ENCODE assay signal across 13 cellular contexts in genomic region chr10:17214486-17214885, GRCh38. TPM values are rescaled to one million over a fixed set of nuclear protein-coding genes. Genes with fewer than 3 reads are reported as not detected.
DNase-seq lines count a peak whose midpoint lies in the region; ATAC-seq, FAIRE-seq and TF ChIP-seq lines count a peak whose summit lies in the region.
"Had no signal": no experiment of that assay in that cellular context is flagged by ENCODE, and none has a peak within 500 bp of the region (broad histone marks: within the 10 kb centered on the region; RNA-seq: fewer than 3 reads in every experiment).

No MANE protein-coding gene starts in this region.

- no peak for FAIRE-seq in H1 (lab: Jason Lieb, UNC)

- no peak overlapping the region for H2BK5ac ChIP-seq in H1 (ENCODE audit: low read depth, low read length)

- TF ChIP-seq EP300 in H1 (IDR thresholded peaks at IDR 0.05; ENCODE audit: borderline replicate concordance in 1 of 2, low read depth in 2 of 2, low read length in 2 of 2): no peak

- H3K14ac ChIP-seq in H1 (ENCODE audit: insufficient read length): no peak overlapping the region

- no peaks in the 10 kb centered on the region for H3K79me1 ChIP-seq in H1 (ENCODE audit: low read depth, low read length)

- TF ChIP-seq RAD21 in H1 (IDR thresholded peaks at IDR 0.05 in 1 of 2, conservative IDR thresholded peaks at IDR 0.05 in 1 of 2; ENCODE audit: low read depth in 2 of 2, low read length in 2 of 2): no peak

- H3K23ac ChIP-seq in H1 (ENCODE audit: insufficient read length): no peak overlapping the region

- H3K4me2 ChIP-seq in H1 (ENCODE audit: insufficient read depth in 1 of 2, low read depth in 2 of 2, low read length in 2 of 2): no peak overlapping the region

- no peaks in the 10 kb centered on the region for H3K23me2 ChIP-seq in H1 (ENCODE audit: low read depth, low read length)

- no peak overlapping the region for H3K9ac ChIP-seq in H1 (replicated peaks in 1 of 4; ENCODE audit: extremely low read depth in 1 of 4, low read depth in 3 of 4, low read length in 3 of 4)

- H3K36me3 Mint-ChIP-seq in activated naive CD8-positive, alpha-beta T cell treated with anti-CD3 and anti-CD28 coated beads, Interleukin-2, amount 10 ng/mL, durations not matched to agents 7 days and 5 days: peaks cover 17% of the 10 kb centered on the region
- H3K36me3 Mint-ChIP-seq in activated naive CD8-positive, alpha-beta T cell treated with anti-CD3 and anti-CD28 coated beads for 36 hours: peaks cover 21% of the 10 kb centered on the region
- H3K36me3 Mint-ChIP-seq in nephron (ENCODE audit: low read depth): no peaks in the 10 kb centered on the region
- peaks cover 3% of the 10 kb centered on the region for H3K36me3 Mint-ChIP-seq in activated CD4-positive, alpha-beta memory T cell treated with anti-CD3 and anti-CD28 coated beads for 36 hours
- peaks cover 47% of the 10 kb centered on the region for H3K36me3 Mint-ChIP-seq in activated CD4-positive, alpha-beta memory T cell treated with anti-CD3 and anti-CD28 coated beads, Interleukin-2, amount 10 ng/mL, durations not matched to agents 7 days and 5 days (ENCODE audit: low read depth)
- H3K36me3 Mint-ChIP-seq: stimulated activated naive B cell treated with anti-CD40 and anti-IgM and Interleukin-4, amounts not matched to agents 10 μg/mL and 1 μg/mL and 100 μg/mL, for 72 hours had no signal

- no peaks in the 10 kb centered on the region for H3K9me3 ChIP-seq in H1 (ENCODE audit: insufficient read depth in 2 of 2, low read depth in 1 of 2, low read length in 1 of 2)

- CTCF ChIA-PET in H1 (lab: Charles Lee; ENCODE audit: partially characterized antibody): interaction anchor here (1.1 kb wide), 1 partner anchor 15 kb away, joined by 3 read pairs; no protein-coding TSS in a partner anchor
- CTCF ChIA-PET in activated CD4-positive, alpha-beta memory T cell treated with anti-CD3 and anti-CD28 coated beads for 36 hours (lab: Charles Lee): interaction anchor here (2.2 kb wide), 1 partner anchor 16 kb away, joined by 14 read pairs; no protein-coding TSS in a partner anchor
- CTCF ChIA-PET in activated CD4-positive, alpha-beta memory T cell treated with anti-CD3 and anti-CD28 coated beads, Interleukin-2, amount 10 ng/mL, durations not matched to agents 7 days and 5 days (lab: Charles Lee): interaction anchor here (1.1 to 2.3 kb wide), 2 partner anchors 14 to 33 kb away, joined by 3 to 9 read pairs; partner anchors contain the start of gene TRDMT1

- no peak overlapping the region for H3K56ac ChIP-seq in H1 (replicated peaks; ENCODE audit: insufficient read length, low read depth, low read length)

- H3K4ac ChIP-seq in H1 (replicated peaks; ENCODE audit: insufficient read length, low read depth, low read length): no peak overlapping the region

- TF ChIP-seq CTCF in H1 (IDR thresholded peaks at IDR 0.05; ENCODE audit: control extremely low read depth in 1 of 3, insufficient read depth in 1 of 3, low read depth in 1 of 3, low read length in 3 of 3): no peak
- TF ChIP-seq CTCF in nephron (IDR thresholded peaks at IDR 0.05; ENCODE audit: unreplicated experiment in 3 of 3): no peak

- H3K36me3 ChIP-seq in H1 (ENCODE audit: control insufficient read depth in 2 of 4, insufficient read depth in 4 of 4, low read length in 3 of 4): no peaks in the 10 kb centered on the region
- H3K36me3 ChIP-seq: cardiac muscle cell had no signal

- H2BK12ac ChIP-seq in H1 (ENCODE audit: low read depth, low read length): no peak overlapping the region

- no peak overlapping the region for H4K8ac ChIP-seq in H1 (ENCODE audit: extremely low read depth, insufficient read depth, low read length)

- no peaks in the 10 kb centered on the region for H4K20me1 ChIP-seq in H1 (replicated peaks in 1 of 2; ENCODE audit: control insufficient read depth in 1 of 2, insufficient read depth in 2 of 2, low read length in 2 of 2)

- H3K9me3 Mint-ChIP-seq in activated naive CD8-positive, alpha-beta T cell treated with anti-CD3 and anti-CD28 coated beads, Interleukin-2, amount 10 ng/mL, durations not matched to agents 7 days and 5 days: no peaks in the 10 kb centered on the region
- H3K9me3 Mint-ChIP-seq in activated naive CD8-positive, alpha-beta T cell treated with anti-CD3 and anti-CD28 coated beads for 36 hours: peaks cover 1% of the 10 kb centered on the region
- no peaks in the 10 kb centered on the region for H3K9me3 Mint-ChIP-seq in nephron
- H3K9me3 Mint-ChIP-seq in activated CD4-positive, alpha-beta memory T cell treated with anti-CD3 and anti-CD28 coated beads for 36 hours: no peaks in the 10 kb centered on the region
- H3K9me3 Mint-ChIP-seq in activated CD4-positive, alpha-beta memory T cell treated with anti-CD3 and anti-CD28 coated beads, Interleukin-2, amount 10 ng/mL, durations not matched to agents 7 days and 5 days: peaks cover 2% of the 10 kb centered on the region
- H3K9me3 Mint-ChIP-seq: stimulated activated naive B cell treated with anti-CD40 and anti-IgM and Interleukin-4, amounts not matched to agents 10 μg/mL and 1 μg/mL and 100 μg/mL, for 72 hours; T-cell had no signal

- H2AK5ac ChIP-seq in H1 (ENCODE audit: low read depth, low read length): no peak overlapping the region

- no peak overlapping the region for H3K18ac ChIP-seq in H1 (ENCODE audit: extremely low read depth, low read length)

- H3K4me3 ChIP-seq in H1 (ENCODE audit: extremely low read depth in 1 of 4, insufficient read depth in 2 of 4, low read depth in 3 of 4, low read length in 4 of 4): no peak overlapping the region
- H3K4me3 ChIP-seq: cardiac muscle cell had no signal

- intact Hi-C loops in activated CD4-positive, alpha-beta memory T cell treated with anti-CD3 and anti-CD28 coated beads for 36 hours (cut with micrococcal nuclease): no loop called here

- no peak overlapping the region for H3K27ac Mint-ChIP-seq in activated naive CD8-positive, alpha-beta T cell treated with anti-CD3 and anti-CD28 coated beads, Interleukin-2, amount 10 ng/mL, durations not matched to agents 7 days and 5 days
- no peak overlapping the region for H3K27ac Mint-ChIP-seq in activated naive CD8-positive, alpha-beta T cell treated with anti-CD3 and anti-CD28 coated beads for 36 hours
- H3K27ac Mint-ChIP-seq in nephron: peak overlapping the region; percentile 66 to 94 (median 84)
- no peak overlapping the region for H3K27ac Mint-ChIP-seq in activated CD4-positive, alpha-beta memory T cell treated with anti-CD3 and anti-CD28 coated beads for 36 hours
- no peak overlapping the region for H3K27ac Mint-ChIP-seq in activated CD4-positive, alpha-beta memory T cell treated with anti-CD3 and anti-CD28 coated beads, Interleukin-2, amount 10 ng/mL, durations not matched to agents 7 days and 5 days
- H3K27ac Mint-ChIP-seq: stimulated activated naive B cell treated with anti-CD40 and anti-IgM and Interleukin-4, amounts not matched to agents 10 μg/mL and 1 μg/mL and 100 μg/mL, for 72 hours; T-cell had no signal

- ATAC-seq in activated naive CD8-positive, alpha-beta T cell treated with anti-CD3 and anti-CD28 coated beads, Interleukin-2, amount 10 ng/mL, durations not matched to agents 7 days and 5 days (ENCODE audit: low read depth): no peak
- ATAC-seq: stimulated activated naive B cell treated with anti-CD40 and anti-IgM and Interleukin-4, amounts not matched to agents 10 μg/mL and 1 μg/mL and 100 μg/mL, for 72 hours; T-cell had no signal

- no peak for DNase-seq in activated naive CD8-positive, alpha-beta T cell treated with anti-CD3 and anti-CD28 coated beads, Interleukin-2, amount 10 ng/mL, durations not matched to agents 7 days and 5 days
- DNase-seq in activated naive CD8-positive, alpha-beta T cell treated with anti-CD3 and anti-CD28 coated beads for 36 hours: no peak
- DNase-seq in H1 (ENCODE audit: low read depth in 1 of 2, low spot score in 2 of 2) (no peak), DMS153 (lab: John Stamatoyannopoulos, UW) (no peak)
- no peak for DNase-seq in activated CD4-positive, alpha-beta memory T cell treated with anti-CD3 and anti-CD28 coated beads for 36 hours
- no peak for DNase-seq in activated CD4-positive, alpha-beta memory T cell treated with anti-CD3 and anti-CD28 coated beads, Interleukin-2, amount 10 ng/mL, durations not matched to agents 7 days and 5 days
- DNase-seq in activated CD8-positive, alpha-beta memory T cell treated with anti-CD3 and anti-CD28 coated beads for 24 hours: no peak
- DNase-seq: head of caudate nucleus; stimulated activated CD4-positive, alpha-beta T cell treated with anti-CD3 and anti-CD28 coated beads, Interleukin-15, amount 100 ng/mL, for 24 hours; stimulated activated naive B cell treated with anti-CD40 and anti-IgM and Interleukin-4, amounts not matched to agents 10 μg/mL and 1 μg/mL and 100 μg/mL, for 72 hours; T-cell had no signal

- no peaks in the 10 kb centered on the region for H3K27me3 ChIP-seq in H1 (replicated peaks in 1 of 4; ENCODE audit: control insufficient read depth in 3 of 4, extremely low read depth in 1 of 4, insufficient read depth in 3 of 4, low read length in 3 of 4)
- H3K27me3 ChIP-seq: cardiac muscle cell had no signal

- peak overlapping the region; percentile 20 for H3K4me3 Mint-ChIP-seq in activated naive CD8-positive, alpha-beta T cell treated with anti-CD3 and anti-CD28 coated beads, Interleukin-2, amount 10 ng/mL, durations not matched to agents 7 days and 5 days
- no peak overlapping the region for H3K4me3 Mint-ChIP-seq in activated naive CD8-positive, alpha-beta T cell treated with anti-CD3 and anti-CD28 coated beads for 36 hours
- H3K4me3 Mint-ChIP-seq in nephron: no peak overlapping the region
- H3K4me3 Mint-ChIP-seq in activated CD4-positive, alpha-beta memory T cell treated with anti-CD3 and anti-CD28 coated beads for 36 hours: no peak overlapping the region
- no peak overlapping the region for H3K4me3 Mint-ChIP-seq in activated CD4-positive, alpha-beta memory T cell treated with anti-CD3 and anti-CD28 coated beads, Interleukin-2, amount 10 ng/mL, durations not matched to agents 7 days and 5 days
- H3K4me3 Mint-ChIP-seq: stimulated activated naive B cell treated with anti-CD40 and anti-IgM and Interleukin-4, amounts not matched to agents 10 μg/mL and 1 μg/mL and 100 μg/mL, for 72 hours; T-cell had no signal

- H3K4me1 Mint-ChIP-seq in activated naive CD8-positive, alpha-beta T cell treated with anti-CD3 and anti-CD28 coated beads, Interleukin-2, amount 10 ng/mL, durations not matched to agents 7 days and 5 days: peaks cover 34% of the 10 kb centered on the region
- peaks cover 34% of the 10 kb centered on the region for H3K4me1 Mint-ChIP-seq in activated naive CD8-positive, alpha-beta T cell treated with anti-CD3 and anti-CD28 coated beads for 36 hours
- peaks cover 47% of the 10 kb centered on the region for H3K4me1 Mint-ChIP-seq in nephron
- peaks cover 39% of the 10 kb centered on the region for H3K4me1 Mint-ChIP-seq in activated CD4-positive, alpha-beta memory T cell treated with anti-CD3 and anti-CD28 coated beads for 36 hours (ENCODE audit: low read depth)
- peaks cover 55% of the 10 kb centered on the region for H3K4me1 Mint-ChIP-seq in activated CD4-positive, alpha-beta memory T cell treated with anti-CD3 and anti-CD28 coated beads, Interleukin-2, amount 10 ng/mL, durations not matched to agents 7 days and 5 days

- no peaks in the 10 kb centered on the region for H3K27me3 Mint-ChIP-seq in activated naive CD8-positive, alpha-beta T cell treated with anti-CD3 and anti-CD28 coated beads, Interleukin-2, amount 10 ng/mL, durations not matched to agents 7 days and 5 days
- H3K27me3 Mint-ChIP-seq in activated naive CD8-positive, alpha-beta T cell treated with anti-CD3 and anti-CD28 coated beads for 36 hours: no peaks in the 10 kb centered on the region
- H3K27me3 Mint-ChIP-seq in nephron (ENCODE audit: low read depth): no peaks in the 10 kb centered on the region
- no peaks in the 10 kb centered on the region for H3K27me3 Mint-ChIP-seq in activated CD4-positive, alpha-beta memory T cell treated with anti-CD3 and anti-CD28 coated beads for 36 hours
- H3K27me3 Mint-ChIP-seq in activated CD4-positive, alpha-beta memory T cell treated with anti-CD3 and anti-CD28 coated beads, Interleukin-2, amount 10 ng/mL, durations not matched to agents 7 days and 5 days: no peaks in the 10 kb centered on the region
- H3K27me3 Mint-ChIP-seq: stimulated activated naive B cell treated with anti-CD40 and anti-IgM and Interleukin-4, amounts not matched to agents 10 μg/mL and 1 μg/mL and 100 μg/mL, for 72 hours; T-cell had no signal

- H4K91ac ChIP-seq in H1 (replicated peaks; ENCODE audit: insufficient read length, low read length): no peak overlapping the region

- TF ChIP-seq POLR2A in H1 (IDR thresholded peaks at IDR 0.05; ENCODE audit: control extremely low read depth in 1 of 2, low read depth in 2 of 2, low read length in 2 of 2): no peak

- no peak overlapping the region for H4K5ac ChIP-seq in H1 (ENCODE audit: insufficient read length, low read depth, low read length)

- no peak overlapping the region for H2BK120ac ChIP-seq in H1 (replicated peaks; ENCODE audit: low read depth, low read length)

- H3K27ac ChIP-seq in H1 (ENCODE audit: low read depth, low read length): no peak overlapping the region; the same call in 1 of the 2 replicates
- H3K27ac ChIP-seq: cardiac muscle cell had no signal

- POLR2A ChIA-PET in activated naive CD8-positive, alpha-beta T cell treated with anti-CD3 and anti-CD28 coated beads, Interleukin-2, amount 10 ng/mL, durations not matched to agents 7 days and 5 days (lab: Charles Lee): interaction anchor here (1.9 to 5.1 kb wide), 2 partner anchors 13 to 14 kb away, joined by 9 to 50 read pairs; partner anchors contain the start of genes TRDMT1 and VIM
- POLR2A ChIA-PET in H1 (lab: Charles Lee; ENCODE audit: partially characterized antibody): interaction anchor here (1.0 to 1.3 kb wide), 2 partner anchors 13 kb away, joined by 7 to 11 read pairs; partner anchors contain the start of genes TRDMT1 and VIM
- POLR2A ChIA-PET in activated CD4-positive, alpha-beta memory T cell treated with anti-CD3 and anti-CD28 coated beads for 36 hours (lab: Charles Lee): interaction anchor here (1.2 kb wide), 1 partner anchor 14 kb away, joined by 6 read pairs; the partner anchor contains the start of gene TRDMT1
- POLR2A ChIA-PET in activated CD4-positive, alpha-beta memory T cell treated with anti-CD3 and anti-CD28 coated beads, Interleukin-2, amount 10 ng/mL, durations not matched to agents 7 days and 5 days (lab: Charles Lee): interaction anchor here (4.4 kb wide), 1 partner anchor 14 kb away, joined by 65 read pairs; the partner anchor contains the start of gene VIM

- H2BK20ac ChIP-seq in H1 (ENCODE audit: low read length): no peak overlapping the region

- H2AFZ ChIP-seq in H1 (ENCODE audit: low read length): 0 out of 2 replicates have a peak overlapping the region, but pooled peaks have one; percentile 24

- no peaks in the 10 kb centered on the region for H3K79me2 ChIP-seq in H1 (ENCODE audit: control insufficient read depth in 1 of 2, insufficient read depth in 2 of 2, low read length in 2 of 2)

- 62% methylated on average over 4 of the region's 4 CpGs; no CpG with 5 or more reads in 1 of the 2 experiments for WGBS in H1 (ENCODE audit: extremely low coverage in 1 of 2, insufficient coverage in 1 of 2, insufficient read length in 1 of 2, insufficient replicate concordance in 2 of 2, low coverage in 1 of 2, low lambda C conversion rate in 2 of 2, missing lambda C conversion rate in 1 of 2), 2 experiments

- peaks cover 0 to 9% (median 7%) of the 10 kb centered on the region in 4 experiments; a peak in 4 of 7 replicates for H3K4me1 ChIP-seq in H1 (replicated peaks in 1 of 4; ENCODE audit: control insufficient read depth in 3 of 4, insufficient read depth in 4 of 4, low read length in 3 of 4)

- no peak overlapping the region for H2BK15ac ChIP-seq in H1 (ENCODE audit: low read length)

RNA-seq across cellular contexts. Expression of gene TRDMT1, which starts 13.0 kb away (rescaled TPM):
- total RNA-seq in activated naive CD8-positive, alpha-beta T cell treated with anti-CD3 and anti-CD28 coated beads, Interleukin-2, amount 10 ng/mL, durations not matched to agents 7 days and 5 days: 10 to 100 TPM; 15.3 to 17.1 TPM
- 1 to 10 TPM; 9.5 to 9.6 TPM for total RNA-seq in activated naive CD8-positive, alpha-beta T cell treated with anti-CD3 and anti-CD28 coated beads for 36 hours
- total RNA-seq in H1 (2021; fragmentation: NEBNext Ultra II Directional; extraction: Animal tissue kit (Norgen Biotek cat#: 25700)): 20.2 and 21.4 TPM in 2 replicates
- 6.3 and 7.4 TPM in 2 replicates for polyA plus RNA-seq in H1 (2011; rRNA removed)
- 10.0 TPM for polyA plus RNA-seq in H1 (2011; cell fraction: cytosol; rRNA removed)
- polyA plus RNA-seq in H1 (2011; cell fraction: nucleus; rRNA removed): 9.9 TPM
- polyA plus RNA-seq in H1 (2012, experiment 1 of 2): 8.6 to 12.7 TPM (median 9.8 TPM) in 4 replicates
- polyA plus RNA-seq in H1 (2012, experiment 2 of 2): 0.88 TPM
- 9.0 TPM for polyA plus RNA-seq in H1 (2013, experiment 1 of 2)
- polyA plus RNA-seq in H1 (2013, experiment 2 of 2): 10.2 TPM
- polyA minus RNA-seq in H1 (2011; rRNA and poly(A)+ RNA removed): 22.7 and 27.0 TPM in 2 replicates
- polyA minus RNA-seq in H1 (2011; cell fraction: cytosol; rRNA and poly(A)+ RNA removed): 16.4 TPM
- 57.7 TPM for polyA minus RNA-seq in H1 (2011; cell fraction: nucleus; rRNA and poly(A)+ RNA removed)
- total RNA-seq in activated CD4-positive, alpha-beta memory T cell treated with anti-CD3 and anti-CD28 coated beads for 36 hours: 1 to 10 TPM; 5.0 to 5.8 TPM
- total RNA-seq in activated CD4-positive, alpha-beta memory T cell treated with anti-CD3 and anti-CD28 coated beads, Interleukin-2, amount 10 ng/mL, durations not matched to agents 7 days and 5 days: 10 to 100 TPM; 12.3 to 12.7 TPM

RNA-seq across cellular contexts. Expression of gene VIM, which starts 13.6 kb away (rescaled TPM):
- total RNA-seq in activated naive CD8-positive, alpha-beta T cell treated with anti-CD3 and anti-CD28 coated beads, Interleukin-2, amount 10 ng/mL, durations not matched to agents 7 days and 5 days: 1,000 to 10,000 TPM; 1,681 to 1,738 TPM
- total RNA-seq in activated naive CD8-positive, alpha-beta T cell treated with anti-CD3 and anti-CD28 coated beads for 36 hours: 100 to 1,000 TPM; 657 TPM
- 372 and 377 TPM in 2 replicates for total RNA-seq in H1 (2021; fragmentation: NEBNext Ultra II Directional; extraction: Animal tissue kit (Norgen Biotek cat#: 25700))
- polyA plus RNA-seq in H1 (2011; rRNA removed): 347 and 482 TPM in 2 replicates
- 194 TPM for polyA plus RNA-seq in H1 (2011; cell fraction: cytosol; rRNA removed)
- 278 TPM for polyA plus RNA-seq in H1 (2011; cell fraction: nucleus; rRNA removed)
- polyA plus RNA-seq in H1 (2012, experiment 1 of 2): 338 to 470 TPM (median 346 TPM) in 4 replicates
- polyA plus RNA-seq in H1 (2012, experiment 2 of 2): 463 TPM
- 166 TPM for polyA plus RNA-seq in H1 (2013, experiment 1 of 2)
- polyA plus RNA-seq in H1 (2013, experiment 2 of 2): 164 TPM
- polyA minus RNA-seq in H1 (2011; rRNA and poly(A)+ RNA removed): 278 and 312 TPM in 2 replicates
- 216 TPM for polyA minus RNA-seq in H1 (2011; cell fraction: cytosol; rRNA and poly(A)+ RNA removed)
- polyA minus RNA-seq in H1 (2011; cell fraction: nucleus; rRNA and poly(A)+ RNA removed): 153 TPM
- 100 to 1,000 TPM; 515 to 525 TPM for total RNA-seq in activated CD4-positive, alpha-beta memory T cell treated with anti-CD3 and anti-CD28 coated beads for 36 hours
- 1,000 to 10,000 TPM; 2,572 to 2,607 TPM for total RNA-seq in activated CD4-positive, alpha-beta memory T cell treated with anti-CD3 and anti-CD28 coated beads, Interleukin-2, amount 10 ng/mL, durations not matched to agents 7 days and 5 days

Comparison
In these comparisons a context has a peak if more than half of its experiments do, and no peak if none do; other contexts are left out.
1. H3K27ac Mint-ChIP-seq: peak in nephron (3 of 3); none in activated naive CD8-positive, alpha-beta T cell treated with anti-CD3 and anti-CD28 coated beads, Interleukin-2, amount 10 ng/mL, durations not matched to agents 7 days and 5 days (single experiment), activated naive CD8-positive, alpha-beta T cell treated with anti-CD3 and anti-CD28 coated beads for 36 hours (single experiment), activated CD4-positive, alpha-beta memory T cell treated with anti-CD3 and anti-CD28 coated beads for 36 hours (single experiment) and activated CD4-positive, alpha-beta memory T cell treated with anti-CD3 and anti-CD28 coated beads, Interleukin-2, amount 10 ng/mL, durations not matched to agents 7 days and 5 days (single experiment).